Comparison of ENCODE assay signal across 28 cellular contexts in the genomic region with DNA sequence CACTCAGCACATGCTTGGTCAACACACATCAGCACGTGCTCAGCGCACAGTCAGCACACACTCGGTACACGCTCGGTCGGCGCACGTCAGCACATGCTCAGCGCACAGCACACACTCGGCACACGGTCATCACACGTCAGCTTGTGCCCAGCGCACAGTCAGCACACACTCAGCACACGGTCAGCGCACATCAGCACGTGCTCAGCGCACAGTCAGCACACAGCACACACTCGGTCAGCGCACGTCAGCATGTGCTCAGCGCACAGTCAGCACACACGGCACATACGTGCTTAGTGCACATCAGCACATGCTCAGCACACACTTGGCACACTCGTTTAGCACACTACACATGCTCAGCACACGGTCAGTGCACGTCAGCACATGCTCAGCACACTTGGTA. TPM values are rescaled to one million over a fixed set of nuclear protein-coding genes. Genes with fewer than 3 reads are reported as not detected.
DNase-seq lines count a peak whose midpoint lies in the region; ATAC-seq, FAIRE-seq and TF ChIP-seq lines count a peak whose summit lies in the region.
"Had no signal": no experiment of that assay in that cellular context is flagged by ENCODE, and none has a peak within 500 bp of the region (broad histone marks: within the 10 kb centered on the region; RNA-seq: fewer than 3 reads in every experiment).

No MANE protein-coding gene starts in this region.

- H3K9me3 ChIP-seq in endodermal cell (ENCODE audit: control insufficient read depth, low read length) (no peaks in the 10 kb centered on the region), upper lobe of right lung (no peaks in the 10 kb centered on the region), lower lobe of right lung (no peaks in the 10 kb centered on the region)
- H3K9me3 ChIP-seq: Caco-2 had no signal

- no peaks in the 10 kb centered on the region for H3K9me3 Mint-ChIP-seq in activated T-cell treated with anti-CD3 and anti-CD28 coated beads, Interleukin-2, amount 50 U/mL, for 24 hours
- H3K9me3 Mint-ChIP-seq in HFFc6 = no peaks in the 10 kb centered on the region
- no peaks in the 10 kb centered on the region for H3K9me3 Mint-ChIP-seq in endodermal cell
- H3K9me3 Mint-ChIP-seq: CD8-positive, alpha-beta T cell had no signal

- TF ChIP-seq CTCF in HFFc6 (IDR thresholded peaks at IDR 0.05) = no peak
- no peak for TF ChIP-seq CTCF in endodermal cell (conservative IDR thresholded peaks at IDR 0.05)
- no peak for TF ChIP-seq CTCF in upper lobe of right lung (IDR thresholded peaks at IDR 0.05)
- no peak for TF ChIP-seq CTCF in lower lobe of right lung (IDR thresholded peaks at IDR 0.05)

- no peak for DNase-seq in activated T-cell treated with anti-CD3 and anti-CD28 coated beads, Interleukin-2, amount 50 U/mL, for 24 hours
- no peak for DNase-seq in activated T-cell treated with anti-CD3 and anti-CD28 coated beads, Interleukin-2, amount 50 U/mL, for 48 hours
- DNase-seq in HFFc6 = no peak
- DNase-seq in endodermal cell = peak; percentile 16
- DNase-seq in upper lobe of right lung = no peak
- DNase-seq in SHP77 (lab: John Stamatoyannopoulos, UW) = no peak
- no peak for DNase-seq in lower lobe of right lung
- DNase-seq in GM19239 (ENCODE audit: insufficient read length, low spot score) = no peak
- DNase-seq: Caco-2; CD8-positive, alpha-beta T cell; DMS 273 treated with DMSO at 0.1 percent for 48 hours; DMS79; EL; GDM1; H7; IMR-90; MM.1S; NCI-H1417; NCI-H1694; NCI-H2029 treated with DMSO at 0.1 percent for 48 hours; NCI-H526 treated with DMSO at 0.1 percent for 48 hours; SHP77 treated with DMSO at 0.1 percent for 48 hours had no signal

- H3K4me3 ChIP-seq in endodermal cell (ENCODE audit: low read length) (no peak overlapping the region), upper lobe of right lung (no peak overlapping the region), lower lobe of right lung (no peak overlapping the region)

- FAIRE-seq in GM19239 (lab: Jason Lieb, UNC) = no peak
- FAIRE-seq: GM12892 had no signal

- WGBS in endodermal cell (ENCODE audit: insufficient coverage in 1 of 2, insufficient read length in 1 of 2), 2 experiments = 96 to 98% methylated on average over 26 of the region's 26 CpGs

- H3K9ac ChIP-seq in endodermal cell (ENCODE audit: extremely low read depth, low read length, poor library complexity, severe bottlenecking) = no peak overlapping the region
- H3K9ac ChIP-seq: KMS-11 had no signal

- H3K27me3 ChIP-seq in endodermal cell (ENCODE audit: control insufficient read depth, insufficient read depth, low read length, poor library complexity, severe bottlenecking) (no peaks in the 10 kb centered on the region), upper lobe of right lung (no peaks in the 10 kb centered on the region), lower lobe of right lung (ENCODE audit: low read depth) (no peaks in the 10 kb centered on the region)

- H3K4me1 Mint-ChIP-seq in activated T-cell treated with anti-CD3 and anti-CD28 coated beads, Interleukin-2, amount 50 U/mL, for 24 hours (ENCODE audit: low read depth) = no peaks in the 10 kb centered on the region
- H3K4me1 Mint-ChIP-seq in HFFc6 (ENCODE audit: low read depth) (peaks cover 6% of the 10 kb centered on the region; the same call in 1 of the 2 replicates), endodermal cell (no peaks in the 10 kb centered on the region)
- H3K4me1 Mint-ChIP-seq: B cell had no signal

- intact Hi-C loops in upper lobe of right lung (cut with DNase I) = no loop called here
- intact Hi-C loops in lower lobe of right lung (cut with DNase I) = no loop called here

- H3K27me3 Mint-ChIP-seq in activated T-cell treated with anti-CD3 and anti-CD28 coated beads, Interleukin-2, amount 50 U/mL, for 24 hours = no peaks in the 10 kb centered on the region
- H3K27me3 Mint-ChIP-seq in HFFc6 (ENCODE audit: insufficient read depth) (no peaks in the 10 kb centered on the region; the same call in 1 of the 2 replicates), endodermal cell (ENCODE audit: insufficient read depth) (no peaks in the 10 kb centered on the region)
- H3K27me3 Mint-ChIP-seq: B cell had no signal

- peaks cover 86% of the 10 kb centered on the region for H3K36me3 Mint-ChIP-seq in activated T-cell treated with anti-CD3 and anti-CD28 coated beads, Interleukin-2, amount 50 U/mL, for 24 hours (ENCODE audit: low read depth)
- peaks cover 30% of the 10 kb centered on the region for H3K36me3 Mint-ChIP-seq in HFFc6 (ENCODE audit: low read depth)
- peaks cover 56% of the 10 kb centered on the region for H3K36me3 Mint-ChIP-seq in endodermal cell (ENCODE audit: low read depth)

- peak overlapping the region; percentile 18 for H3K27ac Mint-ChIP-seq in activated T-cell treated with anti-CD3 and anti-CD28 coated beads, Interleukin-2, amount 50 U/mL, for 24 hours
- H3K27ac Mint-ChIP-seq in HFFc6 (peak overlapping the region; percentile 13; the same call in 1 of the 2 replicates), endodermal cell (no peak overlapping the region)
- H3K27ac Mint-ChIP-seq: B cell; CD8-positive, alpha-beta T cell had no signal

- no peak overlapping the region for H3K4me3 Mint-ChIP-seq in activated T-cell treated with anti-CD3 and anti-CD28 coated beads, Interleukin-2, amount 50 U/mL, for 24 hours
- no peak overlapping the region for H3K4me3 Mint-ChIP-seq in HFFc6
- no peak overlapping the region for H3K4me3 Mint-ChIP-seq in endodermal cell
- H3K4me3 Mint-ChIP-seq: B cell; CD8-positive, alpha-beta T cell had no signal

- H3K27ac ChIP-seq in endodermal cell (ENCODE audit: low read depth, low read length) (no peak overlapping the region), upper lobe of right lung (no peak overlapping the region), lower lobe of right lung (no peak overlapping the region)
- H3K27ac ChIP-seq: 22Rv1, C4-2B, KMS-11, RWPE1 had no signal

- H3K4me1 ChIP-seq in endodermal cell (ENCODE audit: control insufficient read depth, insufficient read depth, low read length) = no peaks in the 10 kb centered on the region
- H3K4me1 ChIP-seq in upper lobe of right lung = no peaks in the 10 kb centered on the region
- no peaks in the 10 kb centered on the region for H3K4me1 ChIP-seq in lower lobe of right lung

- H3K36me3 ChIP-seq in endodermal cell (ENCODE audit: control insufficient read depth, insufficient read depth, low read length) = peaks cover 22% of the 10 kb centered on the region
- H3K36me3 ChIP-seq in upper lobe of right lung = peaks cover 56% of the 10 kb centered on the region
- H3K36me3 ChIP-seq in lower lobe of right lung = peaks cover 83% of the 10 kb centered on the region

- ATAC-seq in upper lobe of right lung = peak; percentile 9
- no peak for ATAC-seq in lower lobe of right lung
- ATAC-seq: CD8-positive, alpha-beta T cell had no signal

RNA-seq across cellular contexts. Expression of gene NFATC1, which starts 49.7 kb away (rescaled TPM):
- total RNA-seq in HFFc6 (2021; fragmentation: NEBNext Ultra II Directional; extraction: Animal tissue kit (Norgen Biotek cat#: 25700)) = 1 to 10 TPM in 2 of 6 experiments, under 1 TPM in 4; 0.57 to 2.0 (median 0.89) TPM
- total RNA-seq in endodermal cell = 10 to 100 TPM; 23.4 to 32.5 TPM
- 10.9 TPM for polyA plus RNA-seq in endodermal cell (2013, experiment 1 of 2)
- polyA plus RNA-seq in endodermal cell (2013, experiment 2 of 2) = 11.1 TPM
- total RNA-seq in upper lobe of right lung = 16.6 TPM
- total RNA-seq in lower lobe of right lung = 21.4 TPM
